Comparison of ENCODE assay signal across 8 cellular contexts in genomic region chr1:181149326-181150000, GRCh38.
DNase-seq lines count a peak whose midpoint lies in the region; ATAC-seq, FAIRE-seq and TF ChIP-seq lines count a peak whose summit lies in the region.

No MANE protein-coding gene starts in this region.

- peaks cover 4% of the 10 kb centered on the region; the same call in 1 of the 2 replicates for H3K9me3 ChIP-seq in SJCRH30 (replicated peaks)

- no peaks in the 10 kb centered on the region for H3K27me3 ChIP-seq in SJCRH30

- peak; percentile 81 for ATAC-seq in HG03095 (IDR thresholded peaks at IDR 0.05; ENCODE audit: unreplicated experiment)

- peak overlapping the region; percentile 82 for H3K4me3 Mint-ChIP-seq in activated naive CD8-positive, alpha-beta T cell
- no peak overlapping the region for H3K4me3 Mint-ChIP-seq in MCF 10A (ENCODE audit: unreplicated experiment)

- H3K9me3 Mint-ChIP-seq in activated naive CD8-positive, alpha-beta T cell (ENCODE audit: low read depth) = no peaks in the 10 kb centered on the region
- no peaks in the 10 kb centered on the region for H3K9me3 Mint-ChIP-seq in MCF 10A (ENCODE audit: unreplicated experiment)

- H3K4me1 ChIP-seq in SJCRH30 = peaks cover 19% of the 10 kb centered on the region

- no peaks in the 10 kb centered on the region for H3K36me3 ChIP-seq in SJCRH30

- H3K27ac ChIP-seq in SJCRH30 = no peak overlapping the region

- CTCF ChIA-PET in MCF 10A (lab: Yijun Ruan, JAX) = interaction anchor here (0.6 to 11.2 kb wide), 8 partner anchors 10 to 279 kb away, joined by 3 to 162 read pairs (median 6); no protein-coding TSS in a partner anchor

- intact Hi-C loops in MCF 10A (cut with micrococcal nuclease) = no loop called here

- no peak overlapping the region for H3K4me3 ChIP-seq in SJCRH30

- TF ChIP-seq CTCF in MCF 10A (IDR thresholded peaks at IDR 0.05; ENCODE audit: unreplicated experiment) = no peak

- POLR2A ChIA-PET in MCF 10A (lab: Yijun Ruan, JAX) = interaction anchor here (0.7 to 24.8 kb wide), 12 partner anchors 9 to 134 kb away, joined by 3 to 1402 read pairs (median 6); partner anchors contain the start of genes IER5 and STX6

- no peak for TF ChIP-seq POLR2A in H54 (IDR thresholded peaks at IDR 0.05; ENCODE audit: low read depth, low read length)

- H3K27ac Mint-ChIP-seq in activated naive CD8-positive, alpha-beta T cell = peak overlapping the region; percentile 96
- no peak overlapping the region for H3K27ac Mint-ChIP-seq in MCF 10A (ENCODE audit: low read depth, unreplicated experiment)

- H3K4me1 Mint-ChIP-seq in activated naive CD8-positive, alpha-beta T cell (ENCODE audit: low read depth) = peaks cover 50% of the 10 kb centered on the region
- H3K4me1 Mint-ChIP-seq in MCF 10A (ENCODE audit: insufficient read depth, unreplicated experiment) = peaks cover 33% of the 10 kb centered on the region

- DNase-seq in NCI-H748 (lab: John Stamatoyannopoulos, UW; ENCODE audit: unreplicated experiment) (peak; percentile 3), NCI-H748 treated with DMSO at 0.1 percent for 48 hours (lab: John Stamatoyannopoulos, UW) (no peak), SJCRH30 (peak; percentile 41 to 68), MCF 10A (ENCODE audit: unreplicated experiment) (no peak), H54 (ENCODE audit: insufficient read length, low spot score) (no peak)
- DNase-seq in stimulated activated CD8-positive, alpha-beta memory T cell treated with anti-CD3 and anti-CD28 coated beads, Interleukin-7, amount 100 ng/mL, for 4 hours (ENCODE audit: low read depth in 2 of 2) = peak; percentile 57 to 66

- no TSS peak for BruUV-seq in MCF 10A (replicated peaks; lab: Mats Ljungman, UMichigan)

- H3K27me3 Mint-ChIP-seq in activated naive CD8-positive, alpha-beta T cell = no peaks in the 10 kb centered on the region
- no peaks in the 10 kb centered on the region for H3K27me3 Mint-ChIP-seq in MCF 10A (ENCODE audit: insufficient read depth, unreplicated experiment)

- H3K36me3 Mint-ChIP-seq in activated naive CD8-positive, alpha-beta T cell = no peaks in the 10 kb centered on the region
- H3K36me3 Mint-ChIP-seq in MCF 10A (ENCODE audit: insufficient read depth, unreplicated experiment) = no peaks in the 10 kb centered on the region

- FAIRE-seq in H54 (lab: Jason Lieb, UNC) = no peak

Comparison
In these comparisons a context has a peak if more than half of its experiments do, and no peak if none do; other contexts are left out.
1. DNase-seq: peak in NCI-H748 (single experiment), SJCRH30 (2 of 2) and stimulated activated CD8-positive, alpha-beta memory T cell treated with anti-CD3 and anti-CD28 coated beads, Interleukin-7, amount 100 ng/mL, for 4 hours (2 of 2); none in NCI-H748 treated with DMSO at 0.1 percent for 48 hours (single experiment), MCF 10A (single experiment) and H54 (single experiment).